ENCODE assay signal across 14 cellular contexts in the genomic region with DNA sequence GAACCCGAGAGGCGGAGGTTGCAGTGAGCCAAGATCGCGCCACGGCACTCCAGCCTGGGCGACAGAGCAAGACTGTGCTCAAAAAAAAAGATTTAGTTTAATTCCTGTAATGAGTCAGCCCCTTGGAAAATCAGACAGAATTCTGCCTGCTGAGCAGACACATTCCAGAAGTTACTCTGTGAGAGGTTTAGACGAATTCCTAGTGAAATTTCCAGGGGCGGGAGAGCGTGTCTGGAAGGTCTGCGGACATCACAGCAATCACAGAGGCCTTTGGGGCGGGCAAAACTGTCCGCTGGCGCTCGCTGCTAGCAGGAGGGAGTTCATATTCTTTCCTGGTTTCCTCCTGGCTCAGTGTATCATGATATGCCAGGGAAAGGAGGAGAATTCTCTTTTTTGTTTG. TPM values are rescaled to one million over a fixed set of nuclear protein-coding genes. Genes with fewer than 3 reads are reported as not detected.
A peak's percentile ranks its signal among the peaks of the same experiment; 100 is the strongest.
DNase-seq lines count a peak whose midpoint lies in the region; ATAC-seq, FAIRE-seq and TF ChIP-seq lines count a peak whose summit lies in the region.
"Had no signal": no experiment of that assay in that cellular context is flagged by ENCODE, and none has a peak within 500 bp of the region (broad histone marks: within the 10 kb centered on the region; RNA-seq: fewer than 3 reads in every experiment).

No MANE protein-coding gene starts in this region.

- no peaks in the 10 kb centered on the region for H3K9me3 ChIP-seq in thoracic aorta

- DNase-seq in H54 (ENCODE audit: insufficient read length, low spot score): peak; percentile 62
- peak; percentile 89 for DNase-seq in astrocyte of the cerebellum (ENCODE audit: low read depth)
- DNase-seq in islet precursor cell: peak; percentile 92
- DNase-seq in thoracic aorta (ENCODE audit: low spot score): no peak
- DNase-seq in activated CD4-positive, alpha-beta T cell treated with anti-CD3 and anti-CD28 coated beads for 36 hours: no peak
- DNase-seq in activated CD4-positive, alpha-beta T cell treated with anti-CD3 and anti-CD28 coated beads for 1 hour: no peak
- no peak for DNase-seq in activated CD8-positive, alpha-beta T cell treated with anti-CD3 and anti-CD28 coated beads for 36 hours
- DNase-seq: activated CD4-positive, alpha-beta T cell treated with anti-CD3 and anti-CD28 coated beads for 4 hours; activated naive CD4-positive, alpha-beta T cell; effector memory CD8-positive, alpha-beta T cell; NCI-H1694 treated with DMSO at 0.1 percent for 48 hours; NCI-H774 had no signal

- intact Hi-C loops in activated CD4-positive, alpha-beta T cell treated with anti-CD3 and anti-CD28 coated beads for 36 hours (cut with DNase I, micrococcal nuclease): no loop called here
- intact Hi-C loops in activated CD8-positive, alpha-beta T cell treated with anti-CD3 and anti-CD28 coated beads for 36 hours (cut with micrococcal nuclease): no loop called here

- no peak for TF ChIP-seq CTCF in astrocyte of the cerebellum (IDR thresholded peaks at IDR 0.05; ENCODE audit: low read depth, low read length, missing control alignments)
- no peak for TF ChIP-seq CTCF in thoracic aorta (IDR thresholded peaks at IDR 0.05)
- no peak for TF ChIP-seq CTCF in activated CD8-positive, alpha-beta T cell treated with anti-CD3 and anti-CD28 coated beads for 36 hours (IDR thresholded peaks at IDR 0.05)

- ATAC-seq in thoracic aorta (ENCODE audit: insufficient number of reproducible peaks, low FRiP score, low read depth): no peak
- ATAC-seq in activated CD4-positive, alpha-beta T cell treated with anti-CD3 and anti-CD28 coated beads for 36 hours: no peak
- ATAC-seq in activated CD8-positive, alpha-beta T cell treated with anti-CD3 and anti-CD28 coated beads for 36 hours: no peak
- ATAC-seq: effector memory CD8-positive, alpha-beta T cell; natural killer cell treated with Interleukin-12 subunit alpha and Interleukin-12 subunit beta and Interleukin-15 and Interleukin-18, amount 100 ng/mL, for 72 hours; stimulated activated memory B cell treated with anti-CD40 and anti-IgM and Interleukin-4, amounts not matched to agents 10 μg/mL and 1 μg/mL and 100 μg/mL, for 72 hours had no signal

- in situ Hi-C loops in astrocyte of the cerebellum (cut with HindIII; ENCODE audit: low sequenced_read_pairs): no loop called here

- peaks cover 0 to 7% of the 10 kb centered on the region in 2 donors for H3K4me1 ChIP-seq in thoracic aorta (ENCODE audit: control insufficient read depth in 1 of 2, low read depth in 2 of 2)

- no peaks in the 10 kb centered on the region for H3K36me3 ChIP-seq in thoracic aorta

- peaks cover 2% of the 10 kb centered on the region for H3K4me1 Mint-ChIP-seq in activated CD4-positive, alpha-beta T cell treated with anti-CD3 and anti-CD28 coated beads for 36 hours
- peaks cover 3% of the 10 kb centered on the region for H3K4me1 Mint-ChIP-seq in activated CD8-positive, alpha-beta T cell treated with anti-CD3 and anti-CD28 coated beads for 36 hours (ENCODE audit: low read depth)
- H3K4me1 Mint-ChIP-seq: stimulated activated memory B cell treated with anti-CD40 and anti-IgM and Interleukin-4, amounts not matched to agents 10 μg/mL and 1 μg/mL and 100 μg/mL, for 72 hours had no signal

- H3K4me3 ChIP-seq in astrocyte of the cerebellum (ENCODE audit: low read depth, low read length): no peak overlapping the region
- H3K4me3 ChIP-seq in thoracic aorta: peak overlapping the region; percentile 22

- no peak overlapping the region for H3K4me3 Mint-ChIP-seq in activated CD4-positive, alpha-beta T cell treated with anti-CD3 and anti-CD28 coated beads for 36 hours
- no peak overlapping the region for H3K4me3 Mint-ChIP-seq in activated CD8-positive, alpha-beta T cell treated with anti-CD3 and anti-CD28 coated beads for 36 hours
- H3K4me3 Mint-ChIP-seq: effector memory CD8-positive, alpha-beta T cell; natural killer cell treated with Interleukin-12 subunit alpha and Interleukin-12 subunit beta and Interleukin-15 and Interleukin-18, amount 100 ng/mL, for 72 hours; stimulated activated memory B cell treated with anti-CD40 and anti-IgM and Interleukin-4, amounts not matched to agents 10 μg/mL and 1 μg/mL and 100 μg/mL, for 72 hours had no signal

- no peaks in the 10 kb centered on the region for H3K36me3 Mint-ChIP-seq in activated CD4-positive, alpha-beta T cell treated with anti-CD3 and anti-CD28 coated beads for 36 hours (ENCODE audit: low read depth)
- H3K36me3 Mint-ChIP-seq in activated CD8-positive, alpha-beta T cell treated with anti-CD3 and anti-CD28 coated beads for 36 hours (ENCODE audit: low read depth): no peaks in the 10 kb centered on the region
- H3K36me3 Mint-ChIP-seq: natural killer cell treated with Interleukin-12 subunit alpha and Interleukin-12 subunit beta and Interleukin-15 and Interleukin-18, amount 100 ng/mL, for 72 hours; stimulated activated memory B cell treated with anti-CD40 and anti-IgM and Interleukin-4, amounts not matched to agents 10 μg/mL and 1 μg/mL and 100 μg/mL, for 72 hours had no signal

- CTCF ChIA-PET in activated CD4-positive, alpha-beta T cell treated with anti-CD3 and anti-CD28 coated beads for 36 hours (lab: Charles Lee): interaction anchor here (0.6 kb wide), 1 partner anchor 257 kb away, joined by 3 read pairs; no protein-coding TSS in a partner anchor
- CTCF ChIA-PET in activated CD8-positive, alpha-beta T cell treated with anti-CD3 and anti-CD28 coated beads for 36 hours (lab: Charles Lee): interaction anchor here (1.3 kb wide), 1 partner anchor 28 kb away, joined by 3 read pairs; no protein-coding TSS in a partner anchor

- peak overlapping the region in 1 of 2 donors; percentile 32 for H3K27ac ChIP-seq in thoracic aorta

- H3K27me3 ChIP-seq in thoracic aorta (replicated peaks; ENCODE audit: insufficient read depth): no peaks in the 10 kb centered on the region

- H3K27me3 Mint-ChIP-seq in activated CD4-positive, alpha-beta T cell treated with anti-CD3 and anti-CD28 coated beads for 36 hours: no peaks in the 10 kb centered on the region
- H3K27me3 Mint-ChIP-seq in activated CD8-positive, alpha-beta T cell treated with anti-CD3 and anti-CD28 coated beads for 36 hours: peaks cover 5% of the 10 kb centered on the region

- no peak for TF ChIP-seq POLR2A in H54 (IDR thresholded peaks at IDR 0.05; ENCODE audit: low read depth, low read length)

- no peaks in the 10 kb centered on the region for H3K9me3 Mint-ChIP-seq in activated CD4-positive, alpha-beta T cell treated with anti-CD3 and anti-CD28 coated beads for 36 hours (ENCODE audit: low read depth)
- no peaks in the 10 kb centered on the region for H3K9me3 Mint-ChIP-seq in activated CD8-positive, alpha-beta T cell treated with anti-CD3 and anti-CD28 coated beads for 36 hours
- H3K9me3 Mint-ChIP-seq: effector memory CD8-positive, alpha-beta T cell; natural killer cell treated with Interleukin-12 subunit alpha and Interleukin-12 subunit beta and Interleukin-15 and Interleukin-18, amount 100 ng/mL, for 72 hours; stimulated activated memory B cell treated with anti-CD40 and anti-IgM and Interleukin-4, amounts not matched to agents 10 μg/mL and 1 μg/mL and 100 μg/mL, for 72 hours had no signal

- no peak overlapping the region for H3K27ac Mint-ChIP-seq in activated CD4-positive, alpha-beta T cell treated with anti-CD3 and anti-CD28 coated beads for 36 hours
- H3K27ac Mint-ChIP-seq in activated CD8-positive, alpha-beta T cell treated with anti-CD3 and anti-CD28 coated beads for 36 hours: no peak overlapping the region
- H3K27ac Mint-ChIP-seq: effector memory CD8-positive, alpha-beta T cell; natural killer cell treated with Interleukin-12 subunit alpha and Interleukin-12 subunit beta and Interleukin-15 and Interleukin-18, amount 100 ng/mL, for 72 hours; stimulated activated memory B cell treated with anti-CD40 and anti-IgM and Interleukin-4, amounts not matched to agents 10 μg/mL and 1 μg/mL and 100 μg/mL, for 72 hours had no signal

- FAIRE-seq in H54 (lab: Jason Lieb, UNC): no peak

- POLR2A ChIA-PET in activated CD4-positive, alpha-beta T cell treated with anti-CD3 and anti-CD28 coated beads for 36 hours (lab: Charles Lee): no interaction called here
- POLR2A ChIA-PET in activated CD8-positive, alpha-beta T cell treated with anti-CD3 and anti-CD28 coated beads for 36 hours (lab: Charles Lee): no interaction called here

RNA-seq across cellular contexts. Expression of gene MISP, which starts 17.5 kb away (rescaled TPM):
- 1 to 10 TPM in 1 of 2 donors, not detected in 1; 2.2 TPM for total RNA-seq in thoracic aorta
- total RNA-seq in activated CD4-positive, alpha-beta T cell treated with anti-CD3 and anti-CD28 coated beads for 36 hours: under 1 TPM in 1 of 2 experiments, not detected in 1; 0.07 TPM
- total RNA-seq in activated CD8-positive, alpha-beta T cell treated with anti-CD3 and anti-CD28 coated beads for 36 hours: not detected
- total RNA-seq: natural killer cell treated with Interleukin-12 subunit alpha and Interleukin-12 subunit beta and Interleukin-15 and Interleukin-18, amount 100 ng/mL, for 72 hours had no signal

RNA-seq across cellular contexts. Expression of gene PTBP1, which starts 28.8 kb away (rescaled TPM):
- total RNA-seq in thoracic aorta: 100 to 1,000 TPM; 149 to 163 TPM
- 100 to 1,000 TPM; 584 to 738 TPM for total RNA-seq in activated CD4-positive, alpha-beta T cell treated with anti-CD3 and anti-CD28 coated beads for 36 hours
- 100 to 1,000 TPM; 581 to 582 TPM for total RNA-seq in activated CD8-positive, alpha-beta T cell treated with anti-CD3 and anti-CD28 coated beads for 36 hours

RNA-seq across cellular contexts. Expression of gene PLPPR3, which starts 53.3 kb away (rescaled TPM):
- not detected for total RNA-seq in thoracic aorta
- not detected for total RNA-seq in activated CD4-positive, alpha-beta T cell treated with anti-CD3 and anti-CD28 coated beads for 36 hours
- not detected for total RNA-seq in activated CD8-positive, alpha-beta T cell treated with anti-CD3 and anti-CD28 coated beads for 36 hours
- total RNA-seq: natural killer cell treated with Interleukin-12 subunit alpha and Interleukin-12 subunit beta and Interleukin-15 and Interleukin-18, amount 100 ng/mL, for 72 hours had no signal

RNA-seq across cellular contexts. Expression of gene AZU1, which starts 59.2 kb away (rescaled TPM):
- 1 to 10 TPM in 1 of 2 donors, not detected in 1; 1.1 TPM for total RNA-seq in thoracic aorta
- total RNA-seq in activated CD4-positive, alpha-beta T cell treated with anti-CD3 and anti-CD28 coated beads for 36 hours: not detected
- not detected for total RNA-seq in activated CD8-positive, alpha-beta T cell treated with anti-CD3 and anti-CD28 coated beads for 36 hours

RNA-seq across cellular contexts. Expression of gene PALM, which starts 59.7 kb away (rescaled TPM):
- total RNA-seq in thoracic aorta: 10 to 100 TPM; 14.4 to 28.4 TPM
- under 1 TPM in 1 of 2 experiments, not detected in 1; 0.18 TPM for total RNA-seq in activated CD4-positive, alpha-beta T cell treated with anti-CD3 and anti-CD28 coated beads for 36 hours
- total RNA-seq in activated CD8-positive, alpha-beta T cell treated with anti-CD3 and anti-CD28 coated beads for 36 hours: under 1 TPM; 0.22 to 0.36 TPM
- total RNA-seq: natural killer cell treated with Interleukin-12 subunit alpha and Interleukin-12 subunit beta and Interleukin-15 and Interleukin-18, amount 100 ng/mL, for 72 hours had no signal

Comparison
In these comparisons a context has a peak if more than half of its experiments do, and no peak if none do; other contexts are left out.
1. DNase-seq: peak in H54 (single experiment), astrocyte of the cerebellum (single experiment) and islet precursor cell (single experiment); none in thoracic aorta (single experiment), activated CD4-positive, alpha-beta T cell treated with anti-CD3 and anti-CD28 coated beads for 36 hours (single experiment), activated CD4-positive, alpha-beta T cell treated with anti-CD3 and anti-CD28 coated beads for 1 hour (single experiment) and activated CD8-positive, alpha-beta T cell treated with anti-CD3 and anti-CD28 coated beads for 36 hours (single experiment).